Comparison of ENCODE assay signal across 17 cellular contexts in genomic region chr16:84462296-84463210, GRCh38. TPM values are rescaled to one million over a fixed set of nuclear protein-coding genes. Genes with fewer than 3 reads are reported as not detected.
DNase-seq lines count a peak whose midpoint lies in the region; ATAC-seq and TF ChIP-seq lines count a peak whose summit lies in the region.
"Had no signal": no experiment of that assay in that cellular context is flagged by ENCODE, and none has a peak within 500 bp of the region (broad histone marks: within the 10 kb centered on the region; RNA-seq: fewer than 3 reads in every experiment).

No MANE protein-coding gene starts in this region.

- peaks cover 14 to 20% of the 10 kb centered on the region in 2 donors for H3K9me3 Mint-ChIP-seq in stimulated activated naive CD8-positive, alpha-beta T cell treated with anti-CD3 and anti-CD28 coated beads, Interleukin-15, amount 100 ng/mL, for 72 hours
- H3K9me3 Mint-ChIP-seq in MCF 10A (ENCODE audit: unreplicated experiment) (peaks cover 5% of the 10 kb centered on the region), nephron progenitor cell (peaks cover 28% of the 10 kb centered on the region)

- H3K36me3 Mint-ChIP-seq in MCF 10A (ENCODE audit: insufficient read depth, unreplicated experiment), result peaks cover 59% of the 10 kb centered on the region
- peaks cover 42% of the 10 kb centered on the region for H3K36me3 Mint-ChIP-seq in nephron progenitor cell (ENCODE audit: low read depth)

- CTCF ChIA-PET in MCF 10A (lab: Yijun Ruan, JAX), result no interaction called here

- POLR2A ChIA-PET in MCF 10A (lab: Yijun Ruan, JAX), result no interaction called here

- ATAC-seq in stimulated activated naive CD8-positive, alpha-beta T cell treated with anti-CD3 and anti-CD28 coated beads, Interleukin-15, Interleukin-2, amounts not matched to agents 100 U/mL and 50 U/mL, for 24 hours, result peak; percentile 14
- ATAC-seq in stimulated activated naive CD8-positive, alpha-beta T cell treated with anti-CD3 and anti-CD28 coated beads, Interleukin-15, amount 100 ng/mL, for 72 hours, result no peak
- ATAC-seq in HG02938 (IDR thresholded peaks at IDR 0.05; ENCODE audit: unreplicated experiment), result no peak
- ATAC-seq: CD8-positive, alpha-beta T cell; gastrocnemius medialis; WTC11 had no signal

- no TSS peak for BruUV-seq in MCF 10A (replicated peaks; lab: Mats Ljungman, UMichigan)

- H3K4me3 Mint-ChIP-seq in stimulated activated naive CD8-positive, alpha-beta T cell treated with anti-CD3 and anti-CD28 coated beads, Interleukin-15, amount 100 ng/mL, for 72 hours, result no peak overlapping the region
- H3K4me3 Mint-ChIP-seq in MCF 10A (ENCODE audit: unreplicated experiment) (no peak overlapping the region), nephron progenitor cell (no peak overlapping the region)
- H3K4me3 Mint-ChIP-seq: CD8-positive, alpha-beta T cell; WTC11 had no signal

- no peak for TF ChIP-seq CTCF in MCF 10A (IDR thresholded peaks at IDR 0.05; ENCODE audit: unreplicated experiment)
- no peak for TF ChIP-seq CTCF in nephron progenitor cell (IDR thresholded peaks at IDR 0.05)

- no peaks in the 10 kb centered on the region for H3K27me3 Mint-ChIP-seq in stimulated activated naive CD8-positive, alpha-beta T cell treated with anti-CD3 and anti-CD28 coated beads, Interleukin-15, amount 100 ng/mL, for 72 hours
- H3K27me3 Mint-ChIP-seq in MCF 10A (ENCODE audit: insufficient read depth, unreplicated experiment), result no peaks in the 10 kb centered on the region
- H3K27me3 Mint-ChIP-seq in nephron progenitor cell (ENCODE audit: low read depth, poor library complexity), result peaks cover 3% of the 10 kb centered on the region

- intact Hi-C loops in MCF 10A (cut with micrococcal nuclease), result no loop called here

- peak overlapping the region in 1 of 2 donors; percentile 31 for H3K27ac Mint-ChIP-seq in stimulated activated naive CD8-positive, alpha-beta T cell treated with anti-CD3 and anti-CD28 coated beads, Interleukin-15, amount 100 ng/mL, for 72 hours
- H3K27ac Mint-ChIP-seq in MCF 10A (ENCODE audit: low read depth, unreplicated experiment), result peak overlapping the region; percentile 58
- peak overlapping the region; percentile 96 for H3K27ac Mint-ChIP-seq in nephron progenitor cell
- H3K27ac Mint-ChIP-seq: activated T-helper 2 cell treated with anti-CD3 and anti-CD28 coated beads, Interferon-gamma antibody, Interleukin-2, Interleukin-4, amounts not matched to agents 10 μg/mL and 5 μg/mL and 100 μg/mL, durations not matched to agents 14 hours and 24 hours and 36 hours; CD8-positive, alpha-beta T cell; WTC11 had no signal

- no peak for DNase-seq in stimulated activated naive CD8-positive, alpha-beta T cell treated with anti-CD3 and anti-CD28 coated beads, Interleukin-15, Interleukin-2, amounts not matched to agents 100 U/mL and 50 U/mL, for 24 hours
- no peak for DNase-seq in stimulated activated naive CD8-positive, alpha-beta T cell treated with anti-CD3 and anti-CD28 coated beads, Interleukin-15, amount 100 ng/mL, for 72 hours
- no peak for DNase-seq in MCF 10A (ENCODE audit: unreplicated experiment)
- no peak for DNase-seq in nephron progenitor cell
- no peak for DNase-seq in NOMO-1 (lab: John Stamatoyannopoulos, UW; ENCODE audit: unreplicated experiment in 2 of 2)
- DNase-seq in SW 1271 (lab: John Stamatoyannopoulos, UW), result no peak
- DNase-seq: gastrocnemius medialis, KBM-7, kidney, mesendoderm, NCI-H1048, NCI-H2081 treated with DMSO at 0.1 percent for 48 hours, NCI-H510A had no signal

- peaks cover 6% of the 10 kb centered on the region for H3K4me1 Mint-ChIP-seq in stimulated activated naive CD8-positive, alpha-beta T cell treated with anti-CD3 and anti-CD28 coated beads, Interleukin-15, amount 100 ng/mL, for 72 hours
- H3K4me1 Mint-ChIP-seq in MCF 10A (ENCODE audit: insufficient read depth, unreplicated experiment) (peaks cover 6% of the 10 kb centered on the region), nephron progenitor cell (peaks cover 17% of the 10 kb centered on the region)
- H3K4me1 Mint-ChIP-seq: WTC11 had no signal

RNA-seq across cellular contexts. Expression of gene MEAK7, which starts 41.9 kb away (rescaled TPM):
- total RNA-seq in MCF 10A (2022), result 62.3 and 66.8 TPM in 2 replicates
